In genomic region chr17:83154311-83155127, GRCh38 we compare ENCODE assay signal across 20 cellular contexts.
A peak's percentile ranks its signal among the peaks of the same experiment; 100 is the strongest.
DNase-seq lines count a peak whose midpoint lies in the region.
"Had no signal": no experiment of that assay in that cellular context is flagged by ENCODE, and none has a peak within 500 bp of the region (broad histone marks: within the 10 kb centered on the region; RNA-seq: fewer than 3 reads in every experiment).

No MANE protein-coding gene starts in this region.

- no peak overlapping the region for H3K27ac Mint-ChIP-seq in T-helper 2 cell treated with Interferon-gamma antibody and Interleukin-4, amounts not matched to agents 5 μg/mL and 100 μg/mL, for 36 hours
- H3K27ac Mint-ChIP-seq: B cell; T-helper 1 cell treated with Interleukin-12 subunit alpha and Interleukin-12 subunit beta and Interleukin-4 antibody, amounts not matched to agents 30 μg/mL and 1 μg/mL, for 36 hours had no signal

- no peaks in the 10 kb centered on the region for H3K9me3 Mint-ChIP-seq in T-helper 2 cell treated with Interferon-gamma antibody and Interleukin-4, amounts not matched to agents 5 μg/mL and 100 μg/mL, for 36 hours
- H3K9me3 Mint-ChIP-seq: T-helper 1 cell treated with Interleukin-12 subunit alpha and Interleukin-12 subunit beta and Interleukin-4 antibody, amounts not matched to agents 30 μg/mL and 1 μg/mL, for 36 hours had no signal

- H3K36me3 Mint-ChIP-seq in T-helper 2 cell treated with Interferon-gamma antibody and Interleukin-4, amounts not matched to agents 5 μg/mL and 100 μg/mL, for 36 hours (ENCODE audit: low read depth): no peaks in the 10 kb centered on the region
- H3K36me3 Mint-ChIP-seq: WTC11 had no signal

- peaks cover 9% of the 10 kb centered on the region for H3K27me3 Mint-ChIP-seq in T-helper 2 cell treated with Interferon-gamma antibody and Interleukin-4, amounts not matched to agents 5 μg/mL and 100 μg/mL, for 36 hours (ENCODE audit: low read depth)

- peak overlapping the region in 18 of 21 experiments; percentile 26 to 87 (median 76) for H3K27ac ChIP-seq in skin epidermis
- H3K27ac ChIP-seq: 22Rv1, thoracic aorta had no signal

- no peak overlapping the region for H3K4me3 ChIP-seq in skin epidermis
- H3K4me3 ChIP-seq: GM12878, thoracic aorta had no signal

- no peak overlapping the region for H3K4me3 Mint-ChIP-seq in T-helper 2 cell treated with Interferon-gamma antibody and Interleukin-4, amounts not matched to agents 5 μg/mL and 100 μg/mL, for 36 hours
- H3K4me3 Mint-ChIP-seq: B cell; T-helper 1 cell treated with Interleukin-12 subunit alpha and Interleukin-12 subunit beta and Interleukin-4 antibody, amounts not matched to agents 30 μg/mL and 1 μg/mL, for 36 hours; WTC11 had no signal

- peaks cover 7% of the 10 kb centered on the region for H3K4me1 Mint-ChIP-seq in T-helper 2 cell treated with Interferon-gamma antibody and Interleukin-4, amounts not matched to agents 5 μg/mL and 100 μg/mL, for 36 hours (ENCODE audit: low read depth)

- peak; percentile 1 for DNase-seq in T-helper 2 cell treated with Interferon-gamma antibody and Interleukin-4, amounts not matched to agents 5 μg/mL and 100 μg/mL, for 36 hours (ENCODE audit: low spot score)
- DNase-seq in T-helper 2 cell (no peak), RPMI7951 (ENCODE audit: low read depth) (peak; percentile 18), islet precursor cell (peak; percentile 46), foreskin melanocyte (no peak), OCI-M1 (lab: John Stamatoyannopoulos, UW) (no peak), ecto neural progenitor cell (ENCODE audit: low spot score) (no peak)
- DNase-seq: activated gamma-delta T cell treated with Interleukin-2 at 50 U/mL for 16 hours; KBM-7; left colon; NCI-H1930; SHP77; stimulated activated CD4-positive, alpha-beta T cell treated with anti-CD3 and anti-CD28 coated beads, Interleukin-4, amount 100 ng/mL, for 1 hour had no signal

Comparison
In these comparisons a context has a peak if more than half of its experiments do, and no peak if none do; other contexts are left out.
1. DNase-seq: peak in T-helper 2 cell treated with Interferon-gamma antibody and Interleukin-4, amounts not matched to agents 5 μg/mL and 100 μg/mL, for 36 hours (single experiment), RPMI7951 (single experiment) and islet precursor cell (single experiment); none in T-helper 2 cell (0 of 5), foreskin melanocyte (single experiment), OCI-M1 (single experiment) and ecto neural progenitor cell (single experiment).